8 cellular contexts compared by ENCODE assay signal in genomic region chr14:60093606-60094005, GRCh38. TPM values are rescaled to one million over a fixed set of nuclear protein-coding genes. Genes with fewer than 3 reads are reported as not detected.
A peak's percentile ranks its signal among the peaks of the same experiment; 100 is the strongest.
DNase-seq lines count a peak whose midpoint lies in the region; TF ChIP-seq lines count a peak whose summit lies in the region.

No MANE protein-coding gene starts in this region.

- no peak for TF ChIP-seq CTCF in NB4 (IDR thresholded peaks at IDR 0.05; ENCODE audit: low read depth, low read length)
- no peak for TF ChIP-seq CTCF in osteocyte (IDR thresholded peaks at IDR 0.05)
- no peak for TF ChIP-seq CTCF in GM10266 (IDR thresholded peaks at IDR 0.05; ENCODE audit: control insufficient read depth, insufficient read depth, low read depth, missing control alignments)

- peaks cover 32% of the 10 kb centered on the region for H3K4me1 Mint-ChIP-seq in dendritic cell treated with granulocyte-macrophage colony-stimulating factor and Interleukin-4, amounts not matched to agents 40 ng/mL and 50 ng/mL, for 4 days (ENCODE audit: low read depth)
- H3K4me1 Mint-ChIP-seq in osteocyte (ENCODE audit: unreplicated experiment) = peaks cover 34% of the 10 kb centered on the region

- no peaks in the 10 kb centered on the region for H3K27me3 Mint-ChIP-seq in dendritic cell treated with granulocyte-macrophage colony-stimulating factor and Interleukin-4, amounts not matched to agents 40 ng/mL and 50 ng/mL, for 4 days
- H3K27me3 Mint-ChIP-seq in osteocyte (ENCODE audit: unreplicated experiment) = no peaks in the 10 kb centered on the region

- H3K36me3 Mint-ChIP-seq in dendritic cell treated with granulocyte-macrophage colony-stimulating factor and Interleukin-4, amounts not matched to agents 40 ng/mL and 50 ng/mL, for 4 days (ENCODE audit: low read depth) = peaks cover 29% of the 10 kb centered on the region
- peaks cover 12% of the 10 kb centered on the region for H3K36me3 Mint-ChIP-seq in osteocyte (ENCODE audit: unreplicated experiment)

- peak overlapping the region; percentile 86 for H3K27ac Mint-ChIP-seq in dendritic cell treated with granulocyte-macrophage colony-stimulating factor and Interleukin-4, amounts not matched to agents 40 ng/mL and 50 ng/mL, for 4 days
- peak overlapping the region; percentile 94 for H3K27ac Mint-ChIP-seq in osteocyte (ENCODE audit: unreplicated experiment)

- DNase-seq in G401 (ENCODE audit: low spot score) (peak; percentile 17), NB4 (ENCODE audit: low read depth) (peak; percentile 55), osteocyte (ENCODE audit: extremely low spot score, unreplicated experiment) (no peak), NCI-H1436 treated with DMSO at 0.1 percent for 48 hours (lab: John Stamatoyannopoulos, UW) (no peak), GM10266 (ENCODE audit: extremely low spot score) (no peak), HuH-7.5 (ENCODE audit: low spot score) (no peak)
- DNase-seq in activated CD4-positive, CD25-positive, alpha-beta regulatory T cell treated with anti-CD3 and anti-CD28 coated beads, Interleukin-2, amount 50 U/mL, for 72 hours = no peak

- in situ Hi-C loops in G401 (cut with HindIII; ENCODE audit: low sequenced_read_pairs) = no loop called here

- H3K4me3 ChIP-seq in NB4 (ENCODE audit: low read depth, low read length) = peak overlapping the region; percentile 99

- TF ChIP-seq POLR2A in NB4 (IDR thresholded peaks at IDR 0.05; ENCODE audit: extremely low read depth, insufficient read length) = no peak

- no peaks in the 10 kb centered on the region for H3K9me3 Mint-ChIP-seq in dendritic cell treated with granulocyte-macrophage colony-stimulating factor and Interleukin-4, amounts not matched to agents 40 ng/mL and 50 ng/mL, for 4 days
- H3K9me3 Mint-ChIP-seq in osteocyte (ENCODE audit: unreplicated experiment) = no peaks in the 10 kb centered on the region

- peak overlapping the region; percentile 90 for H3K4me3 Mint-ChIP-seq in dendritic cell treated with granulocyte-macrophage colony-stimulating factor and Interleukin-4, amounts not matched to agents 40 ng/mL and 50 ng/mL, for 4 days
- peak overlapping the region; percentile 90 for H3K4me3 Mint-ChIP-seq in osteocyte (ENCODE audit: unreplicated experiment)

- intact Hi-C loops in dendritic cell treated with granulocyte-macrophage colony-stimulating factor and Interleukin-4, amounts not matched to agents 40 ng/mL and 50 ng/mL, for 4 days (cut with micrococcal nuclease) = loop anchor here (2.0 to 10.0 kb wide), 2 partner anchors 63 to 499 kb away; no protein-coding TSS in a partner anchor

RNA-seq across cellular contexts. Expression of gene PCNX4, which starts 1.9 kb away (rescaled TPM):
- total RNA-seq in G401 (2014; rRNA removed; shearing (Covaris generic)) = 63.6 and 129 TPM in 2 replicates
- total RNA-seq in osteocyte = 56.0 and 57.8 TPM in 2 replicates

Comparison
In these comparisons a context has a peak if more than half of its experiments do, and no peak if none do; other contexts are left out.
1. DNase-seq: peak in G401 (single experiment) and NB4 (single experiment); none in osteocyte (single experiment), NCI-H1436 treated with DMSO at 0.1 percent for 48 hours (single experiment), GM10266 (single experiment), activated CD4-positive, CD25-positive, alpha-beta regulatory T cell treated with anti-CD3 and anti-CD28 coated beads, Interleukin-2, amount 50 U/mL, for 72 hours (single experiment) and HuH-7.5 (single experiment).